Comparison of ENCODE assay signal across 8 cellular contexts in the genomic region with DNA sequence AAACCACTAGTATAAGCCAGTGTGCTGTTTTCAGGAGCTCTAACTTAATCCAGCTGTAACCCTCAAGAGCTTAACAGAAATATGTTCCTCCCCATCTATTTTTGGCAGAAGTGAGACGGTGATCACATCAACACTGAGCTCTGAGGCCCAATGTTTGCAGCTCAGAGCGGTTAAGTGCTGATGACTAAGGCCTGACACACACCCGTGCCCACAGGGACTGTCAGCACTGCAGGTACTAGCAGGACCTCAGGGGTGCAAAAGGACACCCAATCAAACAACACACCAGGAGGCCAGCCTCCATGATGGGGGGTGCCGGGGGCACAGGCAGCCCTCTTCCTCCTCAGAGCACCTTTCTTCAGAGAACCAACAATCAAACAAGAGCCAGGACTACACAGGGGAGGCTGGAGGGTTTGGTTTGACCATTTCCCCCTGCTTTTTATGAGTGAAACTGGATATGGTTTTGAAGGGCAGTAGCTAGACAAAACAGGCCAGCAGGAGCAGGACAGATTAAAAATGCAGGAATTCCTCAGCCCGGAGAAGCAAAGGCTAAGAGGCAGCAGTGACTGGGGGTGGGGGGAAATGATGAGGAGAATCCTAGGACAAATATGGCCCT.
DNase-seq lines count a peak whose midpoint lies in the region; ATAC-seq and TF ChIP-seq lines count a peak whose summit lies in the region.

No MANE protein-coding gene starts in this region.

- peak; percentile 90 for ATAC-seq in GM18498 (IDR thresholded peaks at IDR 0.05; ENCODE audit: unreplicated experiment)
- ATAC-seq in HG02610 (IDR thresholded peaks at IDR 0.05; ENCODE audit: unreplicated experiment): peak; percentile 89

- peak; percentile 66 for DNase-seq in NCI-H2196 (lab: John Stamatoyannopoulos, UW; ENCODE audit: unreplicated experiment)
- DNase-seq in activated CD4-positive, alpha-beta T cell treated with anti-CD3 and anti-CD28 coated beads, Interleukin-2, amount 50 U/mL, for 1 hour: peak; percentile 73
- peak in 6 of 10 donors; percentile 49 to 82 (median 67) for DNase-seq in dorsolateral prefrontal cortex
- DNase-seq in mesenteric fat pad (ENCODE audit: low spot score): peak; percentile 73
- DNase-seq in stimulated activated CD8-positive, alpha-beta memory T cell treated with anti-CD3 and anti-CD28 coated beads, Interleukin-4, amount 100 ng/mL, for 24 hours (ENCODE audit: low read depth): peak; percentile 73
- DNase-seq in NCI-H2171 treated with DMSO at 0.1 percent for 48 hours (lab: John Stamatoyannopoulos, UW): no peak

- H3K27ac ChIP-seq in dorsolateral prefrontal cortex: peak overlapping the region in 56 of 59 donors; percentile 8 to 92 (median 76)

- intact Hi-C loops in dorsolateral prefrontal cortex (cut with DNase I): no loop called here

- H3K4me3 ChIP-seq in dorsolateral prefrontal cortex: peak overlapping the region in 1 of 59 donors; percentile 15

- no peak for TF ChIP-seq CTCF in dorsolateral prefrontal cortex (IDR thresholded peaks at IDR 0.05 in 54 of 56, conservative IDR thresholded peaks at IDR 0.05 in 2 of 56; ENCODE audit: low read depth in 1 of 56, partially characterized antibody in 56 of 56)

- no peaks in the 10 kb centered on the region for H3K27me3 ChIP-seq in dorsolateral prefrontal cortex
